7 cellular contexts compared by ENCODE assay signal in the genomic region with DNA sequence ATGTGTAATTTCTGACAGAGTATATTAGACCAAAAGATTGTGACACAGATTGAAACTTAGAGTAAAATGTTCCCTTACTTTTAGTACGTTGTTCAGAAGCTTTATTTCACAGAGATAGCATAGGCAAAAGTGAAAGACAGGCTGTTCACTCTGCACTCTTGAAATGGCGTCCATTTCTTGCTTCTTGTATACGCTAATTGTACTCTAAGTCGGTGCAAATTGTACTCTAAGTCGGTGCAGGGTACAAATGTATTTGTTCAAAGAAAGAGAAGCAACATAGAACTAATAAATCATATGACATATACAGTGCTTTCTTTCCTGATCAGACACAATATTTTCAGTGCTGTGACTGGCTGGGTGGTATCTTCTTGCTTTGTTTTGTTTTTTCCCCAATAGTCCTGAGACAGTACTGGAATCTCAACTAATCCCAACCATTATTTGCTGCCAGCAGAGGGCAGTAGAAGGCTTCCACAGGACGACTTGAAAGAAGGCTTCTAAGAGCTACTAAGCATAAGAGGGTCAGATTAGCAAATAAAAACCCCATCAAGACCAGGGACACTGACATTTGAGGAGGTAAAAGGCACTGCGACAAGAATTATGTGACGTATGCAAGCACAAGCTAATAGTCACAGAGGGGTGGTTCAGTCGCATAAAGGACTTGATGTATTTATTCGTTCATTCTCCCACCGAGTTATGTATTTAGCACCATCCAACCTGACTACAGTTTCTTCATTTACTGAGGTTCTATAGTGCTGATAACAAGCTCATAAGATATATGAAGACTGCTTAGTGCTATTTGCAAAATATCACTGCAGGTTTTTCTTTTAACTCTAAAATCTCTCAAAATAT.
A peak's percentile ranks its signal among the peaks of the same experiment; 100 is the strongest.
DNase-seq lines count a peak whose midpoint lies in the region; ATAC-seq and TF ChIP-seq lines count a peak whose summit lies in the region.

No MANE protein-coding gene starts in this region.

- POLR2A ChIA-PET in GM10248 (lab: Yijun Ruan, JAX): no interaction called here

- no peaks in the 10 kb centered on the region for H3K79me2 ChIP-seq in OCI-LY1 (ENCODE audit: insufficient read depth, low read length)

- no peak overlapping the region for H3K4me2 ChIP-seq in OCI-LY1 (ENCODE audit: low read length)

- H3K9ac ChIP-seq in OCI-LY1 (ENCODE audit: low read length): no peak overlapping the region

- DNase-seq in GM10248 (ENCODE audit: extremely low spot score) (peak; percentile 39), ascending aorta (ENCODE audit: low spot score in 2 of 2) (no peak), islet precursor cell (peak; percentile 74)
- DNase-seq in Jurkat, Clone E6-1 (ENCODE audit: low read depth, low spot score): peak; percentile 58
- peak; percentile 64 for DNase-seq in stimulated activated CD8-positive, alpha-beta memory T cell treated with anti-CD3 and anti-CD28 coated beads, Interleukin-4, amount 100 ng/mL, for 48 hours

- H3K27me3 ChIP-seq in OCI-LY1 (ENCODE audit: insufficient read depth, low read length) (no peaks in the 10 kb centered on the region), ascending aorta (no peaks in the 10 kb centered on the region)

- ATAC-seq in GM21619 (IDR thresholded peaks at IDR 0.05; ENCODE audit: unreplicated experiment): peak; percentile 89

- TF ChIP-seq CTCF in GM10248 (IDR thresholded peaks at IDR 0.05; ENCODE audit: control extremely low read depth, extremely low read depth, low read depth, missing control alignments): peak; percentile 86
- TF ChIP-seq CTCF in OCI-LY1 (IDR thresholded peaks at IDR 0.05; ENCODE audit: low read length): peak; percentile 80
- peak in 2 of 3 experiments; percentile 22 to 36 for TF ChIP-seq CTCF in ascending aorta (IDR thresholded peaks at IDR 0.05)

- no peaks in the 10 kb centered on the region for H3K4me1 ChIP-seq in OCI-LY1 (ENCODE audit: insufficient read depth, low read length, severe bottlenecking)
- no peaks in the 10 kb centered on the region for H3K4me1 ChIP-seq in ascending aorta

- no peaks in the 10 kb centered on the region for H3K9me3 ChIP-seq in OCI-LY1 (ENCODE audit: low read length)
- H3K9me3 ChIP-seq in ascending aorta: no peaks in the 10 kb centered on the region

- H2AFZ ChIP-seq in OCI-LY1 (ENCODE audit: low read length): no peak overlapping the region

- H4K20me1 ChIP-seq in OCI-LY1 (ENCODE audit: insufficient read depth, low read length): no peaks in the 10 kb centered on the region

- H3K36me3 ChIP-seq in OCI-LY1 (ENCODE audit: insufficient read depth, low read length): no peaks in the 10 kb centered on the region
- no peaks in the 10 kb centered on the region for H3K36me3 ChIP-seq in ascending aorta

- H3K27ac ChIP-seq in OCI-LY1 (ENCODE audit: low read depth, low read length, poor library complexity, severe bottlenecking): no peak overlapping the region
- no peak overlapping the region for H3K27ac ChIP-seq in ascending aorta

- no peaks in the 10 kb centered on the region for H3F3A ChIP-seq in OCI-LY1 (ENCODE audit: insufficient read depth, low read length)

- CTCF ChIA-PET in GM10248 (lab: Yijun Ruan, JAX): interaction anchor here (0.6 to 3.2 kb wide), 19 partner anchors 9 to 1144 kb away, joined by 3 to 32 read pairs (median 4); no protein-coding TSS in a partner anchor

- intact Hi-C loops in ascending aorta (cut with DNase I): no loop called here

- H3K9me2 ChIP-seq in OCI-LY1 (ENCODE audit: low read depth, low read length): no peaks in the 10 kb centered on the region

- no peak overlapping the region for H3K4me3 ChIP-seq in Jurkat, Clone E6-1 (ENCODE audit: low read length)
- H3K4me3 ChIP-seq in OCI-LY1 (ENCODE audit: low read depth, low read length, poor library complexity, severe bottlenecking): no peak overlapping the region
- H3K4me3 ChIP-seq in ascending aorta: no peak overlapping the region

Comparison
In these comparisons a context has a peak if more than half of its experiments do, and no peak if none do; other contexts are left out.
1. DNase-seq: peak in GM10248 (single experiment), Jurkat, Clone E6-1 (single experiment), islet precursor cell (single experiment) and stimulated activated CD8-positive, alpha-beta memory T cell treated with anti-CD3 and anti-CD28 coated beads, Interleukin-4, amount 100 ng/mL, for 48 hours (single experiment); none in ascending aorta (0 of 2).
2. CTCF ChIP-seq: peak in every context shown above with its lines; median percentile 86 in GM10248; 80 in OCI-LY1; 29 in ascending aorta.